21 cellular contexts compared by ENCODE assay signal in genomic region chr3:12231481-12231880, GRCh38. TPM values are rescaled to one million over a fixed set of nuclear protein-coding genes. Genes with fewer than 3 reads are reported as not detected.
"Had no signal": no experiment of that assay in that cellular context is flagged by ENCODE, and none has a peak within 500 bp of the region (broad histone marks: within the 10 kb centered on the region; RNA-seq: fewer than 3 reads in every experiment).

No MANE protein-coding gene starts in this region.

- H3K27ac Mint-ChIP-seq: activated CD4-positive, alpha-beta T cell treated with anti-CD3 and anti-CD28 coated beads, Interleukin-2, amount 10 ng/mL, durations not matched to agents 7 days and 5 days; activated CD8-positive, alpha-beta T cell treated with anti-CD3 and anti-CD28 coated beads, Interleukin-2, amount 10 ng/mL, durations not matched to agents 7 days and 5 days; activated T-cell treated with anti-CD3 and anti-CD28 coated beads, Interleukin-2, amount 50 U/mL, for 24 hours; activated T-helper 2 cell treated with anti-CD3 and anti-CD28 coated beads, Interferon-gamma antibody, Interleukin-2, Interleukin-4, amounts not matched to agents 10 μg/mL and 5 μg/mL and 100 μg/mL, durations not matched to agents 14 hours and 24 hours and 36 hours; immature natural killer cell; stimulated activated naive CD8-positive, alpha-beta T cell treated with anti-CD3 and anti-CD28 coated beads, Interleukin-15, amount 100 ng/mL, for 72 hours; type B pancreatic cell had no signal

- DNase-seq: activated CD4-positive, alpha-beta T cell treated with anti-CD3 and anti-CD28 coated beads, Interleukin-2, amount 10 ng/mL, durations not matched to agents 7 days and 5 days; activated CD4-positive, CD25-positive, alpha-beta regulatory T cell; activated CD8-positive, alpha-beta T cell treated with anti-CD3 and anti-CD28 coated beads, Interleukin-2, amount 10 ng/mL, durations not matched to agents 7 days and 5 days; activated naive CD4-positive, alpha-beta T cell treated with Interleukin-2 at 50 U/mL for 16 hours; activated T-cell treated with anti-CD3 and anti-CD28 coated beads, Interleukin-2, amount 50 U/mL, for 24 hours; dermis blood vessel endothelial cell; effector memory CD4-positive, alpha-beta T cell; gastrocnemius medialis; heart left ventricle; immature natural killer cell; left ventricle myocardium superior; retina; stimulated activated CD4-positive, alpha-beta T cell treated with anti-CD3 and anti-CD28 coated beads, Interleukin-15, amount 100 ng/mL, for 24 hours; stimulated activated CD4-positive, alpha-beta T cell treated with anti-CD3 and anti-CD28 coated beads, Interleukin-2, amount 100 ng/mL, for 48 hours; stimulated activated naive CD8-positive, alpha-beta T cell treated with anti-CD3 and anti-CD28 coated beads, Interleukin-15, amount 100 ng/mL, for 72 hours; T-helper 1 cell; T1000 had no signal

- H3K27ac ChIP-seq: cardiac muscle cell, gastrocnemius medialis, heart left ventricle had no signal

- H3K4me3 ChIP-seq: cardiac muscle cell, gastrocnemius medialis, heart left ventricle had no signal

- H3K9me3 ChIP-seq: gastrocnemius medialis, heart left ventricle had no signal

- H3K4me3 Mint-ChIP-seq: activated CD4-positive, alpha-beta T cell treated with anti-CD3 and anti-CD28 coated beads, Interleukin-2, amount 10 ng/mL, durations not matched to agents 7 days and 5 days; activated CD8-positive, alpha-beta T cell treated with anti-CD3 and anti-CD28 coated beads, Interleukin-2, amount 10 ng/mL, durations not matched to agents 7 days and 5 days; activated T-cell treated with anti-CD3 and anti-CD28 coated beads, Interleukin-2, amount 50 U/mL, for 24 hours; immature natural killer cell; neural crest cell; stimulated activated naive CD8-positive, alpha-beta T cell treated with anti-CD3 and anti-CD28 coated beads, Interleukin-15, amount 100 ng/mL, for 72 hours; type B pancreatic cell had no signal

- H3K27me3 ChIP-seq: cardiac muscle cell, gastrocnemius medialis, heart left ventricle had no signal

- H3K4me1 Mint-ChIP-seq: activated CD4-positive, alpha-beta T cell treated with anti-CD3 and anti-CD28 coated beads, Interleukin-2, amount 10 ng/mL, durations not matched to agents 7 days and 5 days; immature natural killer cell; neural crest cell had no signal

- H3K4me1 ChIP-seq: gastrocnemius medialis had no signal

- H3K9me3 Mint-ChIP-seq: activated CD4-positive, alpha-beta T cell treated with anti-CD3 and anti-CD28 coated beads, Interleukin-2, amount 10 ng/mL, durations not matched to agents 7 days and 5 days; immature natural killer cell had no signal

- H3K36me3 Mint-ChIP-seq: immature natural killer cell, type B pancreatic cell had no signal

- H3K36me3 ChIP-seq: cardiac muscle cell, gastrocnemius medialis, heart left ventricle had no signal

RNA-seq across cellular contexts. Expression of gene PPARG, which starts 57.4 kb away (rescaled TPM):
- total RNA-seq: activated CD8-positive, alpha-beta T cell treated with anti-CD3 and anti-CD28 coated beads, Interleukin-2, amount 10 ng/mL, durations not matched to agents 7 days and 5 days; neural crest cell had no signal
- polyA plus RNA-seq: immature natural killer cell had no signal
